Comparison of ENCODE assay signal across 9 cellular contexts in the genomic region with DNA sequence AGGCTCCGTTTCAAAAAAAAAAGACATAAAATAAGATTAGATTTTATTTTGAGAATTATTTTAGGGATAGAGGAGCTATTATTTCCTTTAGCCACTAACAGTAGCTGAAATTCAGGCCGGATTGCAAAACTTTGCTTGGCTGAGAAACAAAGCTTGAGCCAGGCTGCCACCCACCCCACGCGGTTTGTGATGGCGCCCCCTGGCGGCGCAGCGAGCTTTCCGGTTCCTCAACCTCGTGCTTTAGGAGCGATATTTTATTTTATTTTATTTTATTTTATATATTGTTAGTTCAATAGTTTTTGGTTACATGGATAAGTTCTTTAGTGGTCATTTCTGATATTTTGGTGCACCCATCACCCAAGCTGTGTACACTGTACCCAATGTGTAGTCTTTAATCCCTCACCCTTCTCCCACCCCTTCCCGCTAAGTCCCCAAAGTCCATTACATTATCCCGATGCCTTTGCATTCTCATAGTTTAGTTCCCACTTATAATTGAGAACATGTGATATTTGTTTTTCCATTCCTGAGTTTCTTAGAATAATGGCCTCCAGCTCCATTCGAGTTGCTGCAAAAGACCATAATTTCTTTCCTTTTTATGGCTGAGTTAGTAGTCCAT. TPM values are rescaled to one million over a fixed set of nuclear protein-coding genes. Genes with fewer than 3 reads are reported as not detected.
A peak's percentile ranks its signal among the peaks of the same experiment; 100 is the strongest.
DNase-seq lines count a peak whose midpoint lies in the region; ATAC-seq, FAIRE-seq and TF ChIP-seq lines count a peak whose summit lies in the region.
"Had no signal": no experiment of that assay in that cellular context is flagged by ENCODE, and none has a peak within 500 bp of the region (broad histone marks: within the 10 kb centered on the region; RNA-seq: fewer than 3 reads in every experiment).

No MANE protein-coding gene starts in this region.

- no peak overlapping the region for H2AFZ ChIP-seq in DND-41 (ENCODE audit: low read depth, low read length)

- H3K36me3 ChIP-seq in DND-41 (ENCODE audit: insufficient read depth, low read length) (no peaks in the 10 kb centered on the region), pancreas (no peaks in the 10 kb centered on the region)

- no peak overlapping the region for H3K4me2 ChIP-seq in DND-41 (ENCODE audit: insufficient read depth, low read length)

- no peak overlapping the region for H3K9ac ChIP-seq in DND-41 (ENCODE audit: low read depth, low read length)

- DNase-seq in DND-41: no peak
- DNase-seq in NOMO-1 treated with dmso at 0.1 percent for 144 hours (lab: John Stamatoyannopoulos, UW; ENCODE audit: unreplicated experiment): peak; percentile 9
- peak; percentile 69 for DNase-seq in activated naive CD8-positive, alpha-beta T cell treated with anti-CD3 and anti-CD28 coated beads, Interleukin-2, amount 50 U/mL, for 24 hours
- DNase-seq in pancreas: peak in 1 of 6 donors; percentile 76
- DNase-seq in NCI-H774 (lab: John Stamatoyannopoulos, UW): no peak
- no peak for DNase-seq in DMS79 treated with DMSO at 0.1 percent for 48 hours (lab: John Stamatoyannopoulos, UW)
- no peak for DNase-seq in NCI-H2029 treated with DMSO at 0.1 percent for 48 hours (lab: John Stamatoyannopoulos, UW)

- no peaks in the 10 kb centered on the region for H3K79me2 ChIP-seq in DND-41 (ENCODE audit: insufficient read depth, low read length)

- no peak overlapping the region for H3K27ac Mint-ChIP-seq in activated naive CD8-positive, alpha-beta T cell treated with anti-CD3 and anti-CD28 coated beads, Interleukin-2, amount 50 U/mL, for 24 hours
- H3K27ac Mint-ChIP-seq: brain had no signal

- no peak overlapping the region for H3K4me3 ChIP-seq in DND-41 (ENCODE audit: low read depth in 1 of 2, low read length in 2 of 2)
- H3K4me3 ChIP-seq in pancreas: no peak overlapping the region

- ATAC-seq in DND-41 (ENCODE audit: insufficient read depth, low read depth): no peak
- no peak for ATAC-seq in activated naive CD8-positive, alpha-beta T cell treated with anti-CD3 and anti-CD28 coated beads, Interleukin-2, amount 50 U/mL, for 24 hours
- no peak for ATAC-seq in pancreas
- ATAC-seq in GM19395 (IDR thresholded peaks at IDR 0.05; ENCODE audit: unreplicated experiment): no peak

- H3K27ac ChIP-seq in DND-41 (ENCODE audit: low read length): no peak overlapping the region
- H3K27ac ChIP-seq in pancreas: no peak overlapping the region

- H3K4me1 ChIP-seq in DND-41 (ENCODE audit: insufficient read depth, low read length): no peaks in the 10 kb centered on the region
- peaks cover 0 to 8% (median 7%) of the 10 kb centered on the region in 3 donors for H3K4me1 ChIP-seq in pancreas

- 24 to 54% methylated on average over 14 of the region's 14 CpGs for WGBS in pancreas, 2 donors

- intact Hi-C loops in pancreas (cut with DNase I): no loop called here

- no peak overlapping the region for H3K4me3 Mint-ChIP-seq in activated naive CD8-positive, alpha-beta T cell treated with anti-CD3 and anti-CD28 coated beads, Interleukin-2, amount 50 U/mL, for 24 hours
- H3K4me3 Mint-ChIP-seq: brain had no signal

- no peaks in the 10 kb centered on the region for H4K20me1 ChIP-seq in DND-41 (ENCODE audit: insufficient read depth, low read length)

- TF ChIP-seq CTCF in DND-41 (IDR thresholded peaks at IDR 0.05; ENCODE audit: borderline replicate concordance, extremely low read depth, low read length, poor library complexity, severe bottlenecking): peak; percentile 15
- TF ChIP-seq CTCF in pancreas (IDR thresholded peaks at IDR 0.05): peak; percentile 14 to 29 (median 20)

- H3K4me1 Mint-ChIP-seq in activated naive CD8-positive, alpha-beta T cell treated with anti-CD3 and anti-CD28 coated beads, Interleukin-2, amount 50 U/mL, for 24 hours: no peaks in the 10 kb centered on the region
- H3K4me1 Mint-ChIP-seq: brain had no signal

- H3K27me3 ChIP-seq in DND-41 (ENCODE audit: insufficient read depth, low read length, poor library complexity) (peaks cover 8% of the 10 kb centered on the region), pancreas (no peaks in the 10 kb centered on the region)

- no peaks in the 10 kb centered on the region for H3K36me3 Mint-ChIP-seq in activated naive CD8-positive, alpha-beta T cell treated with anti-CD3 and anti-CD28 coated beads, Interleukin-2, amount 50 U/mL, for 24 hours (ENCODE audit: low read depth)
- H3K36me3 Mint-ChIP-seq: brain had no signal

- no peak for FAIRE-seq in pancreas (lab: Jason Lieb, UNC)

- peaks cover 17% of the 10 kb centered on the region for H3K27me3 Mint-ChIP-seq in activated naive CD8-positive, alpha-beta T cell treated with anti-CD3 and anti-CD28 coated beads, Interleukin-2, amount 50 U/mL, for 24 hours

- no peaks in the 10 kb centered on the region for H3K9me3 ChIP-seq in DND-41 (ENCODE audit: insufficient read depth, low read length, severe bottlenecking)
- no peaks in the 10 kb centered on the region for H3K9me3 ChIP-seq in pancreas

- H3K9me3 Mint-ChIP-seq in activated naive CD8-positive, alpha-beta T cell treated with anti-CD3 and anti-CD28 coated beads, Interleukin-2, amount 50 U/mL, for 24 hours: no peaks in the 10 kb centered on the region

RNA-seq across cellular contexts. Expression of gene CEACAM4, which starts 19.8 kb away (rescaled TPM):
- total RNA-seq in pancreas: 1 to 10 TPM in 2 of 6 donors, under 1 TPM in 4; 0.46 to 1.1 (median 0.54) TPM
- polyA plus RNA-seq in pancreas: 1 to 10 TPM in 1 of 2 donors, under 1 TPM in 1; 0.30 to 1.1 TPM

RNA-seq across cellular contexts. Expression of gene CEACAM7, which starts 41.4 kb away (rescaled TPM):
- 1 to 10 TPM; 1.5 to 6.4 (median 2.6) TPM for total RNA-seq in pancreas
- polyA plus RNA-seq in pancreas: 1 to 10 TPM; 1.2 to 3.8 TPM

Comparison
In these comparisons a context has a peak if more than half of its experiments do, and no peak if none do; other contexts are left out.
1. DNase-seq: peak in NOMO-1 treated with dmso at 0.1 percent for 144 hours (single experiment) and activated naive CD8-positive, alpha-beta T cell treated with anti-CD3 and anti-CD28 coated beads, Interleukin-2, amount 50 U/mL, for 24 hours (single experiment); none in DND-41 (single experiment), NCI-H774 (single experiment), DMS79 treated with DMSO at 0.1 percent for 48 hours (single experiment) and NCI-H2029 treated with DMSO at 0.1 percent for 48 hours (single experiment).